18 cellular contexts compared by ENCODE assay signal in the genomic region with DNA sequence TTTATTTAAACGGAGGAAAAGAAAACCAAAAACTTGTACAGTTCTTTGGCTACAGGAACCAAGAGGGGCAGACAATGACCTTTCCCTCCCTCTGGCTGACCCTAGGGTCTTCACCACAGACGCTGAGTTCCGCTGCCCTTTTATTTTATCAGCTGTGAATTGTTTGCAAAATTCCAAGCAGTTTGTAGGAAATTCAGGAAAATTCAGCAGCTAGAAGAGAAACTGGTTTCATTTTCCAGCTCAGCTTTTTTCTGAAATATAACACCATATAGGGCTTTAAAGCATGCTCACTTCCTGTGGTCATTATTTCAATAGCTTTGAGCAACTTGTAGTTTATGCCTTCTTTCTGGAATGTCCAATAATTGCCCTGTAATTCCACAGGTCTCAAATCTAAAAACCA. TPM values are rescaled to one million over a fixed set of nuclear protein-coding genes. Genes with fewer than 3 reads are reported as not detected.
DNase-seq lines count a peak whose midpoint lies in the region; ATAC-seq and TF ChIP-seq lines count a peak whose summit lies in the region.
"Had no signal": no experiment of that assay in that cellular context is flagged by ENCODE, and none has a peak within 500 bp of the region (broad histone marks: within the 10 kb centered on the region; RNA-seq: fewer than 3 reads in every experiment).

No MANE protein-coding gene starts in this region.

- TF ChIP-seq CTCF in IMR-90 (conservative IDR thresholded peaks at IDR 0.05; ENCODE audit: low read depth, low read length) (no peak), right lobe of liver (IDR thresholded peaks at IDR 0.05) (no peak), thoracic aorta (IDR thresholded peaks at IDR 0.05) (no peak)

- peak overlapping the region; percentile 87 for H3K18ac ChIP-seq in IMR-90 (ENCODE audit: low read depth, low read length)

- H3K4me3 Mint-ChIP-seq in stimulated activated naive B cell treated with anti-CD40 and anti-IgM and Interleukin-4, amounts not matched to agents 10 μg/mL and 1 μg/mL and 100 μg/mL, for 72 hours = no peak overlapping the region
- H3K4me3 Mint-ChIP-seq: stimulated activated effector memory CD8-positive, alpha-beta T cell treated with anti-CD3 and anti-CD28 coated beads, Interleukin-12 subunit alpha, Interleukin-12 subunit beta, amount 100 ng/mL, for 72 hours had no signal

- peak overlapping the region; percentile 84 for H2AFZ ChIP-seq in IMR-90 (replicated peaks; ENCODE audit: low read length, poor library complexity)

- peak overlapping the region; percentile 40 for H3K4me3 ChIP-seq in IMR-90 (ENCODE audit: insufficient read depth, low read depth, low read length)
- H3K4me3 ChIP-seq in right lobe of liver = no peak overlapping the region
- peak overlapping the region; percentile 42 for H3K4me3 ChIP-seq in thoracic aorta
- H3K4me3 ChIP-seq: body of pancreas, SK-N-MC had no signal

- H4K8ac ChIP-seq in IMR-90 (ENCODE audit: low read depth in 2 of 2, low read length in 2 of 2) = peak overlapping the region; percentile 85 to 86

- no peaks in the 10 kb centered on the region for H3K9me3 ChIP-seq in IMR-90 (ENCODE audit: control insufficient read depth, insufficient read depth, low read length)
- no peaks in the 10 kb centered on the region for H3K9me3 ChIP-seq in right lobe of liver
- no peaks in the 10 kb centered on the region for H3K9me3 ChIP-seq in thoracic aorta
- H3K9me3 ChIP-seq: body of pancreas, neutrophil had no signal

- no peak overlapping the region for H2AK5ac ChIP-seq in IMR-90 (ENCODE audit: low read depth, low read length)

- H3K4me1 ChIP-seq in IMR-90 (ENCODE audit: control insufficient read depth, insufficient read depth, low read length) (peaks cover 8% of the 10 kb centered on the region), right lobe of liver (no peaks in the 10 kb centered on the region), thoracic aorta (ENCODE audit: control insufficient read depth in 1 of 2, low read depth in 2 of 2) (peaks cover 3 to 35% of the 10 kb centered on the region in 2 donors)

- DNase-seq in IMR-90 (peak; percentile 76), brain pericyte (ENCODE audit: low read depth, low spot score) (peak; percentile 58), right lobe of liver (no peak), thoracic aorta (ENCODE audit: low spot score) (no peak), DMS114 treated with DMSO at 0.1 percent for 48 hours (lab: John Stamatoyannopoulos, UW; ENCODE audit: unreplicated experiment) (no peak), Ammon's horn (ENCODE audit: low spot score) (no peak)
- DNase-seq in stimulated activated naive B cell treated with anti-CD40 and anti-IgM and Interleukin-4, amounts not matched to agents 10 μg/mL and 1 μg/mL and 100 μg/mL, for 72 hours = no peak
- DNase-seq: activated CD4-positive, CD25-positive, alpha-beta regulatory T cell; activated T-cell treated with anti-CD3 and anti-CD28 coated beads, Interleukin-2, amount 50 U/mL, for 1 hour; body of pancreas; erythroblast; NCI-H1105; NCI-H748 treated with DMSO at 0.1 percent for 48 hours had no signal

- TF ChIP-seq POLR2A in IMR-90 (IDR thresholded peaks at IDR 0.05; ENCODE audit: low read depth, low read length) (no peak), right lobe of liver (IDR thresholded peaks at IDR 0.05) (no peak)

- in situ Hi-C loops in IMR-90 (cut with MboI; ENCODE audit: low sequenced_read_pairs) = no loop called here

- H3K23ac ChIP-seq in IMR-90 (ENCODE audit: low read depth, low read length) = peak overlapping the region; percentile 69; the same call in 1 of the 2 replicates

- H3K14ac ChIP-seq in IMR-90 (replicated peaks; ENCODE audit: low read depth, low read length) = peak overlapping the region; percentile 92

- WGBS in IMR-90 (ENCODE audit: extremely low coverage in 2 of 2, insufficient read length in 1 of 2), 2 experiments = no CpG with 5 or more reads among the region's 3 CpGs
- WGBS in right lobe of liver (ENCODE audit: insufficient coverage, low coverage, low lambda C conversion rate, missing lambda C conversion rate) = 21% methylated on average over 3 of the region's 3 CpGs

- intact Hi-C loops in IMR-90 (cut with micrococcal nuclease) = no loop called here
- intact Hi-C loops in right lobe of liver (cut with DNase I) = no loop called here

- H2BK5ac ChIP-seq in IMR-90 (ENCODE audit: low read depth, low read length, poor library complexity, severe bottlenecking) = peak overlapping the region; percentile 76

- H3K36me3 Mint-ChIP-seq in stimulated activated naive B cell treated with anti-CD40 and anti-IgM and Interleukin-4, amounts not matched to agents 10 μg/mL and 1 μg/mL and 100 μg/mL, for 72 hours = no peaks in the 10 kb centered on the region

- H3K9ac ChIP-seq in IMR-90 (ENCODE audit: low read depth, low read length) = peak overlapping the region; percentile 74

- peak overlapping the region; percentile 77 for H4K5ac ChIP-seq in IMR-90 (ENCODE audit: low read depth, low read length)

- H3K27me3 Mint-ChIP-seq in stimulated activated naive B cell treated with anti-CD40 and anti-IgM and Interleukin-4, amounts not matched to agents 10 μg/mL and 1 μg/mL and 100 μg/mL, for 72 hours = peaks cover 9 to 19% of the 10 kb centered on the region in 2 donors

- 0 out of 2 replicates have a peak, but pooled peaks cover 4% of the 10 kb centered on the region for H3K9me1 ChIP-seq in IMR-90 (ENCODE audit: insufficient read depth, low read length)

- H3K4me2 ChIP-seq in IMR-90 (ENCODE audit: low read depth, low read length) = peak overlapping the region; percentile 84

- no TSS peak for BruUV-seq in IMR-90 (replicated peaks; lab: Mats Ljungman, UMichigan)

- peak overlapping the region; percentile 92 for H3K56ac ChIP-seq in IMR-90 (ENCODE audit: extremely low read depth, insufficient read depth, low read length)

- H3K4me1 Mint-ChIP-seq in stimulated activated naive B cell treated with anti-CD40 and anti-IgM and Interleukin-4, amounts not matched to agents 10 μg/mL and 1 μg/mL and 100 μg/mL, for 72 hours = peaks cover 17 to 27% of the 10 kb centered on the region in 2 donors

- H3K36me3 ChIP-seq in IMR-90 (ENCODE audit: control insufficient read depth, insufficient read depth, low read length) (no peaks in the 10 kb centered on the region), right lobe of liver (no peaks in the 10 kb centered on the region), thoracic aorta (no peaks in the 10 kb centered on the region)
- H3K36me3 ChIP-seq: neutrophil had no signal

- H2BK20ac ChIP-seq in IMR-90 (ENCODE audit: low read depth, low read length) = peak overlapping the region; percentile 70; the same call in 1 of the 2 replicates

- peak overlapping the region; percentile 84 for H3K4ac ChIP-seq in IMR-90 (ENCODE audit: low read depth, low read length)

- H3K27ac Mint-ChIP-seq in stimulated activated naive B cell treated with anti-CD40 and anti-IgM and Interleukin-4, amounts not matched to agents 10 μg/mL and 1 μg/mL and 100 μg/mL, for 72 hours = no peak overlapping the region
- H3K27ac Mint-ChIP-seq: stimulated activated effector memory CD8-positive, alpha-beta T cell treated with anti-CD3 and anti-CD28 coated beads, Interleukin-12 subunit alpha, Interleukin-12 subunit beta, amount 100 ng/mL, for 72 hours had no signal

- H2AK9ac ChIP-seq in IMR-90 (replicated peaks; ENCODE audit: low read depth, low read length, poor library complexity) = no peak overlapping the region

- CTCF ChIA-PET in IMR-90 (lab: Yijun Ruan, JAX) = no interaction called here

- H3K9me3 Mint-ChIP-seq in stimulated activated naive B cell treated with anti-CD40 and anti-IgM and Interleukin-4, amounts not matched to agents 10 μg/mL and 1 μg/mL and 100 μg/mL, for 72 hours = no peaks in the 10 kb centered on the region
- H3K9me3 Mint-ChIP-seq: stimulated activated effector memory CD8-positive, alpha-beta T cell treated with anti-CD3 and anti-CD28 coated beads, Interleukin-12 subunit alpha, Interleukin-12 subunit beta, amount 100 ng/mL, for 72 hours had no signal

- H4K91ac ChIP-seq in IMR-90 (ENCODE audit: insufficient read depth, low read depth, low read length) = no peak overlapping the region; the same call in 1 of the 2 replicates

- peak overlapping the region; percentile 81; the same call in 2 of the 3 replicates for H2BK15ac ChIP-seq in IMR-90 (ENCODE audit: low read depth, low read length)

- no peaks in the 10 kb centered on the region for H4K20me1 ChIP-seq in IMR-90 (ENCODE audit: insufficient read depth, low read length)

- POLR2A ChIA-PET in IMR-90 (lab: Charles Lee; ENCODE audit: unreplicated experiment) = interaction anchor here (0.6 kb wide), 1 partner anchor 12 kb away, joined by 10 read pairs; no protein-coding TSS in a partner anchor

- H3K27me3 ChIP-seq in IMR-90 (ENCODE audit: control insufficient read depth, insufficient read depth, low read length) = no peaks in the 10 kb centered on the region
- no peaks in the 10 kb centered on the region for H3K27me3 ChIP-seq in right lobe of liver
- H3K27me3 ChIP-seq in thoracic aorta (replicated peaks; ENCODE audit: insufficient read depth) = no peaks in the 10 kb centered on the region
- H3K27me3 ChIP-seq: body of pancreas had no signal

- H2BK120ac ChIP-seq in IMR-90 (ENCODE audit: low read depth, low read length) = peak overlapping the region; percentile 97

- peaks cover 0 to 6% of the 10 kb centered on the region in 2 experiments; a peak in 1 of 4 replicates for H3K79me1 ChIP-seq in IMR-90 (ENCODE audit: low read depth in 1 of 2, low read length in 2 of 2)

- dilution Hi-C loops in IMR-90 (cut with HindIII; ENCODE audit: low sequenced_read_pairs, unreplicated experiment) = no loop called here

- ATAC-seq in IMR-90 (ENCODE audit: low read depth) (peak; percentile 71), right lobe of liver (peak; percentile 1 to 52 (median 22)), thoracic aorta (ENCODE audit: insufficient number of reproducible peaks, low FRiP score, low read depth) (no peak)
- no peak for ATAC-seq in stimulated activated naive B cell treated with anti-CD40 and anti-IgM and Interleukin-4, amounts not matched to agents 10 μg/mL and 1 μg/mL and 100 μg/mL, for 72 hours (replicated peaks)
- ATAC-seq: body of pancreas; stimulated activated effector memory CD8-positive, alpha-beta T cell treated with anti-CD3 and anti-CD28 coated beads, Interleukin-12 subunit alpha, Interleukin-12 subunit beta, amount 100 ng/mL, for 72 hours had no signal

- H3K27ac ChIP-seq in IMR-90 (ENCODE audit: insufficient read depth, low read length) (peak overlapping the region; percentile 94), right lobe of liver (peak overlapping the region; percentile 36 to 62 (median 45)), thoracic aorta (peak overlapping the region; percentile 19 to 54)
- H3K27ac ChIP-seq: neutrophil, SK-N-MC had no signal

- TF ChIP-seq RAD21 in IMR-90 (IDR thresholded peaks at IDR 0.05; ENCODE audit: low read length) = no peak

RNA-seq across cellular contexts. Expression of a gene that starts 5.5 kb away (rescaled TPM):
- total RNA-seq in IMR-90 (2012; rRNA removed) = 9.9 and 14.7 TPM in 2 replicates
- 4.3 and 5.3 TPM in 2 replicates for polyA plus RNA-seq in IMR-90 (2012; rRNA removed)
- polyA plus RNA-seq in IMR-90 (2012; cell fraction: cytosol; rRNA removed) = 1.7 and 2.0 TPM in 2 replicates
- 1.6 and 6.0 TPM in 2 replicates for polyA plus RNA-seq in IMR-90 (2012; cell fraction: nucleus; rRNA removed; ENCODE audit: low replicate concordance)
- 1 to 10 TPM; 2.0 to 4.3 (median 2.8) TPM for total RNA-seq in right lobe of liver
- 10 to 100 TPM in 1 of 2 donors, 1 to 10 TPM in 1; 9.5 to 30.1 TPM for total RNA-seq in thoracic aorta

RNA-seq across cellular contexts. Expression of a gene that starts 37.0 kb away (rescaled TPM):
- total RNA-seq in IMR-90 (2012; rRNA removed) (0.18 TPM in 1 of 2 replicates, not detected in the other), right lobe of liver (1 to 10 TPM; 2.6 to 6.3 (median 3.6) TPM), thoracic aorta (1 to 10 TPM; 3.1 to 7.0 TPM)
- polyA plus RNA-seq in IMR-90 (2012; rRNA removed) = 0.82 and 0.89 TPM in 2 replicates
- 0.08 and 0.44 TPM in 2 replicates for polyA plus RNA-seq in IMR-90 (2012; cell fraction: cytosol; rRNA removed)
- polyA plus RNA-seq in IMR-90 (2012; cell fraction: nucleus; rRNA removed; ENCODE audit: low replicate concordance) = 0.55 and 1.1 TPM in 2 replicates

RNA-seq across cellular contexts. Expression of a gene that starts 38.4 kb away (rescaled TPM):
- total RNA-seq in IMR-90 (2012; rRNA removed) (not detected in 2 replicates), right lobe of liver (not detected), thoracic aorta (not detected)
- not detected in 2 replicates for polyA plus RNA-seq in IMR-90 (2012; rRNA removed)
- not detected in 2 replicates for polyA plus RNA-seq in IMR-90 (2012; cell fraction: cytosol; rRNA removed)
- polyA plus RNA-seq in IMR-90 (2012; cell fraction: nucleus; rRNA removed; ENCODE audit: low replicate concordance) = not detected in 2 replicates
- total RNA-seq: body of pancreas, HT1080, kidney epithelial cell had no signal

Comparison
In these comparisons a context has a peak if more than half of its experiments do, and no peak if none do; other contexts are left out.
1. ATAC-seq: peak in IMR-90 (single experiment) and right lobe of liver (4 of 4); none in thoracic aorta (single experiment) and stimulated activated naive B cell treated with anti-CD40 and anti-IgM and Interleukin-4, amounts not matched to agents 10 μg/mL and 1 μg/mL and 100 μg/mL, for 72 hours (0 of 2).
2. DNase-seq: peak in IMR-90 (single experiment) and brain pericyte (single experiment); none in right lobe of liver (0 of 3), thoracic aorta (single experiment), DMS114 treated with DMSO at 0.1 percent for 48 hours (single experiment), Ammon's horn (single experiment) and stimulated activated naive B cell treated with anti-CD40 and anti-IgM and Interleukin-4, amounts not matched to agents 10 μg/mL and 1 μg/mL and 100 μg/mL, for 72 hours (single experiment).
3. H3K27ac ChIP-seq: peak in every context shown above with its lines; median percentile 94 in IMR-90; 45 in right lobe of liver; 36 in thoracic aorta.
4. H3K4me3 ChIP-seq: peak in IMR-90 (single experiment) and thoracic aorta (single experiment); none in right lobe of liver (0 of 3).